In the genomic region with DNA sequence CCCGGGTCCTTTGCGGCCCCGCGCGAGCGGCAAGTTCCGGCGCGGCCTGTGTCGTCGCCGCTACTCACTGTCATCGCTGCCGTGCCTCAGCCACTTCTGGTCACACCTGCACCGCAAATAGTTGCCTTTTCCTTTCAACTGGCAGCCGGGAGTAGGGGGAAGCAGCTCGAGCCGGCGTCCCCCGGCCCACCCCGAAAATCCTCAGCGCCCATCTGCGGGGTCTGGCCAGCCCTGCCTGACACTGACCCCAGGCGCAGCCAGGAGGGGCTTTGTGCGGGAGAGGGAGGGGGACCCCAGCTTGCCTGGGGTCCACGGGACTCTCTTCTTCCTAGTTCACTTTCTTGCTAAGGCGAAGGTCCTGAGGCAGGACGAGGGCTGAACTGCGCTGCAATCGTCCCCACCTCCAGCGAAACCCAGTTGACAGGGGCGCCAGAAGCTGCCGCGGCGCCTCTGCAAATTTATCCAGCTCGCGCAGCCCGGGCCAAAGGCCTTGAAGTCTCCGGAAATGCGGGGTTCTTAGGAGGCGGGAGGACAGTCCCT, we compare ENCODE assay signal across 9 cellular contexts. TPM values are rescaled to one million over a fixed set of nuclear protein-coding genes. Genes with fewer than 3 reads are reported as not detected.
DNase-seq lines count a peak whose midpoint lies in the region; ATAC-seq and TF ChIP-seq lines count a peak whose summit lies in the region.
"Had no signal": no experiment of that assay in that cellular context is flagged by ENCODE, and none has a peak within 500 bp of the region (broad histone marks: within the 10 kb centered on the region; RNA-seq: fewer than 3 reads in every experiment).

No MANE protein-coding gene starts in this region.

- TF ChIP-seq EP300 in transverse colon (IDR thresholded peaks at IDR 0.05; ENCODE audit: low read depth) = no peak

- no peaks in the 10 kb centered on the region for H3K9me3 ChIP-seq in mucosa of rectum (ENCODE audit: control insufficient read depth in 2 of 2, low read length in 2 of 2)
- H3K9me3 ChIP-seq in transverse colon = no peaks in the 10 kb centered on the region

- H3K27ac Mint-ChIP-seq in activated naive CD4-positive, alpha-beta T cell treated with anti-CD3 and anti-CD28 coated beads, Interleukin-2, amount 10 ng/mL, durations not matched to agents 7 days and 5 days = no peak overlapping the region
- no peak overlapping the region for H3K27ac Mint-ChIP-seq in activated naive CD4-positive, alpha-beta T cell treated with anti-CD3 and anti-CD28 coated beads, Interleukin-2, amount 50 U/mL, for 72 hours

- TF ChIP-seq CTCF in transverse colon (IDR thresholded peaks at IDR 0.05) = no peak

- intact Hi-C loops in transverse colon (cut with DNase I; ENCODE audit: low total_unique reads) = no loop called here

- H3K4me1 ChIP-seq in mucosa of rectum (ENCODE audit: control insufficient read depth in 2 of 2, insufficient read depth in 2 of 2, low read length in 2 of 2) (peaks cover 20 to 25% of the 10 kb centered on the region in 2 donors), transverse colon (peaks cover 5 to 48% (median 44%) of the 10 kb centered on the region in 4 donors)

- peak overlapping the region in 1 of 2 donors; percentile 50 for H3K9ac ChIP-seq in mucosa of rectum (ENCODE audit: low read depth in 1 of 2, low read length in 2 of 2)

- H3K27me3 Mint-ChIP-seq in activated naive CD4-positive, alpha-beta T cell treated with anti-CD3 and anti-CD28 coated beads, Interleukin-2, amount 10 ng/mL, durations not matched to agents 7 days and 5 days = peaks cover 100% of the 10 kb centered on the region

- H3K27me3 ChIP-seq in mucosa of rectum (ENCODE audit: control insufficient read depth in 2 of 2, insufficient read depth in 2 of 2, low read length in 2 of 2) (peaks cover 81 to 86% of the 10 kb centered on the region in 2 donors), transverse colon (peaks cover 100% of the 10 kb centered on the region)

- CTCF ChIA-PET in activated naive CD4-positive, alpha-beta T cell treated with anti-CD3 and anti-CD28 coated beads, Interleukin-2, amount 10 ng/mL, durations not matched to agents 7 days and 5 days (lab: Charles Lee) = interaction anchor here (0.6 to 2.3 kb wide), 6 partner anchors 31 to 661 kb away, joined by 3 to 6 read pairs (median 3); no protein-coding TSS in a partner anchor

- WGBS in transverse colon (ENCODE audit: low coverage in 1 of 2), 2 donors = 9% methylated on average over 41 of the region's 41 CpGs; no CpG with 5 or more reads in 1 of the 2 donors

- ATAC-seq in activated naive CD4-positive, alpha-beta T cell treated with anti-CD3 and anti-CD28 coated beads, Interleukin-2, amount 50 U/mL, for 72 hours = peak; percentile 56 to 57
- no peak for ATAC-seq in HG03432 (IDR thresholded peaks at IDR 0.05; ENCODE audit: unreplicated experiment)

- H3K27ac ChIP-seq in mucosa of rectum (ENCODE audit: low read depth in 2 of 2, low read length in 2 of 2) (no peak overlapping the region), transverse colon (no peak overlapping the region)

- H3K4me1 Mint-ChIP-seq in activated naive CD4-positive, alpha-beta T cell treated with anti-CD3 and anti-CD28 coated beads, Interleukin-2, amount 10 ng/mL, durations not matched to agents 7 days and 5 days = peaks cover 17% of the 10 kb centered on the region

- no peaks in the 10 kb centered on the region for H3K36me3 ChIP-seq in mucosa of rectum (ENCODE audit: control insufficient read depth in 2 of 2, insufficient read depth in 2 of 2, low read length in 2 of 2)
- no peaks in the 10 kb centered on the region for H3K36me3 ChIP-seq in transverse colon

- peaks cover 9% of the 10 kb centered on the region for H3K36me3 Mint-ChIP-seq in activated naive CD4-positive, alpha-beta T cell treated with anti-CD3 and anti-CD28 coated beads, Interleukin-2, amount 10 ng/mL, durations not matched to agents 7 days and 5 days
- peaks cover 8 to 9% of the 10 kb centered on the region in 2 donors for H3K36me3 Mint-ChIP-seq in activated naive CD4-positive, alpha-beta T cell treated with anti-CD3 and anti-CD28 coated beads, Interleukin-2, amount 50 U/mL, for 72 hours

- H3K9me3 Mint-ChIP-seq in activated naive CD4-positive, alpha-beta T cell treated with anti-CD3 and anti-CD28 coated beads, Interleukin-2, amount 10 ng/mL, durations not matched to agents 7 days and 5 days = no peaks in the 10 kb centered on the region
- H3K9me3 Mint-ChIP-seq in activated naive CD4-positive, alpha-beta T cell treated with anti-CD3 and anti-CD28 coated beads, Interleukin-2, amount 50 U/mL, for 72 hours = no peaks in the 10 kb centered on the region

- in situ Hi-C loops in transverse colon (cut with MboI; ENCODE audit: low pct_ligation_motif_present in 1 of 4, low pct_unique_long_range_greater_than_20kb in 1 of 4, low sequenced_read_pairs in 3 of 4) = no loop called here

- no peak for TF ChIP-seq POLR2A in transverse colon (IDR thresholded peaks at IDR 0.05)

- peak overlapping the region; percentile 35 for H3K4me3 Mint-ChIP-seq in activated naive CD4-positive, alpha-beta T cell treated with anti-CD3 and anti-CD28 coated beads, Interleukin-2, amount 10 ng/mL, durations not matched to agents 7 days and 5 days

- no peak for DNase-seq in activated naive CD4-positive, alpha-beta T cell treated with anti-CD3 and anti-CD28 coated beads, Interleukin-2, amount 10 ng/mL, durations not matched to agents 7 days and 5 days
- no peak for DNase-seq in activated naive CD4-positive, alpha-beta T cell (lab: John Stamatoyannopoulos, UW)
- DNase-seq in activated naive CD4-positive, alpha-beta T cell treated with anti-CD3 and anti-CD28 coated beads, Interleukin-2, amount 50 U/mL, for 72 hours (ENCODE audit: low spot score in 2 of 2) = peak in 1 of 2 donors; percentile 48
- DNase-seq in transverse colon (no peak), anterior cingulate cortex (lab: John Stamatoyannopoulos, UW) (no peak), NCI-H1105 treated with DMSO at 0.1 percent for 48 hours (lab: John Stamatoyannopoulos, UW) (no peak)
- DNase-seq: DMS 273 treated with DMSO at 0.1 percent for 48 hours had no signal

- peak overlapping the region; percentile 65 to 68 for H3K4me3 ChIP-seq in mucosa of rectum (ENCODE audit: low read length in 2 of 2)
- peak overlapping the region; percentile 11 to 63 (median 38) for H3K4me3 ChIP-seq in transverse colon

RNA-seq across cellular contexts. Expression of gene PDX1, which starts 1.7 kb away (rescaled TPM):
- not detected for total RNA-seq in activated naive CD4-positive, alpha-beta T cell treated with anti-CD3 and anti-CD28 coated beads, Interleukin-2, amount 50 U/mL, for 72 hours
- under 1 TPM in 1 of 4 donors, not detected in 3; 0.16 TPM for total RNA-seq in transverse colon

RNA-seq across cellular contexts. Expression of gene CDX2, which starts 47.6 kb away (rescaled TPM):
- total RNA-seq in activated naive CD4-positive, alpha-beta T cell treated with anti-CD3 and anti-CD28 coated beads, Interleukin-2, amount 50 U/mL, for 72 hours = not detected
- 100 to 1,000 TPM; 119 to 199 (median 136) TPM for total RNA-seq in transverse colon

Comparison
In these comparisons a context has a peak if more than half of its experiments do, and no peak if none do; other contexts are left out.
1. RNA of gene CDX2, which starts 47.6 kb away (total RNA-seq): 119 to 199 TPM in transverse colon; not detected in activated naive CD4-positive, alpha-beta T cell treated with anti-CD3 and anti-CD28 coated beads, Interleukin-2, amount 50 U/mL, for 72 hours; every median in the first group is over 100 times any median in the second.